In genomic region chr5:27474054-27474323, GRCh38 we compare ENCODE assay signal across 18 cellular contexts.
DNase-seq lines count a peak whose midpoint lies in the region; ATAC-seq and TF ChIP-seq lines count a peak whose summit lies in the region.
"Had no signal": no experiment of that assay in that cellular context is flagged by ENCODE, and none has a peak within 500 bp of the region (broad histone marks: within the 10 kb centered on the region; RNA-seq: fewer than 3 reads in every experiment).

No MANE protein-coding gene starts in this region.

- H3K4me3 Mint-ChIP-seq in T-helper 2 cell treated with Interferon-gamma antibody and Interleukin-4, amounts not matched to agents 5 μg/mL and 100 μg/mL, for 36 hours = peak overlapping the region; percentile 29
- no peak overlapping the region for H3K4me3 Mint-ChIP-seq in stimulated activated memory B cell treated with anti-CD40 and anti-IgM and Interleukin-4, amounts not matched to agents 10 μg/mL and 1 μg/mL and 100 μg/mL, for 72 hours
- H3K4me3 Mint-ChIP-seq: IgD-negative memory B cell; stimulated activated naive B cell treated with anti-CD40 and anti-IgM and Interleukin-4, amounts not matched to agents 10 μg/mL and 1 μg/mL and 100 μg/mL, for 72 hours had no signal

- H3K36me3 ChIP-seq in hepatocyte (replicated peaks; ENCODE audit: insufficient read depth, low read depth) (no peaks in the 10 kb centered on the region), smooth muscle cell (ENCODE audit: low read depth) (peaks cover 29% of the 10 kb centered on the region), gastroesophageal sphincter (no peaks in the 10 kb centered on the region)
- H3K36me3 ChIP-seq: adrenal gland, colonic mucosa, neutrophil had no signal

- H3K27me3 Mint-ChIP-seq in T-helper 2 cell treated with Interferon-gamma antibody and Interleukin-4, amounts not matched to agents 5 μg/mL and 100 μg/mL, for 36 hours (ENCODE audit: low read depth) = no peaks in the 10 kb centered on the region
- no peaks in the 10 kb centered on the region for H3K27me3 Mint-ChIP-seq in stimulated activated memory B cell treated with anti-CD40 and anti-IgM and Interleukin-4, amounts not matched to agents 10 μg/mL and 1 μg/mL and 100 μg/mL, for 72 hours
- H3K27me3 Mint-ChIP-seq: activated CD4-positive, alpha-beta T cell treated with anti-CD3 and anti-CD28 coated beads, Interleukin-2, amount 10 ng/mL, durations not matched to agents 7 days and 5 days; IgD-negative memory B cell; stimulated activated naive B cell treated with anti-CD40 and anti-IgM and Interleukin-4, amounts not matched to agents 10 μg/mL and 1 μg/mL and 100 μg/mL, for 72 hours had no signal

- H3K9me3 ChIP-seq in hepatocyte (ENCODE audit: low read depth) = no peaks in the 10 kb centered on the region
- peaks cover 4% of the 10 kb centered on the region for H3K9me3 ChIP-seq in smooth muscle cell (replicated peaks; ENCODE audit: low read depth)
- H3K9me3 ChIP-seq in gastroesophageal sphincter = peaks cover 0 to 19% (median 0%) of the 10 kb centered on the region in 3 donors
- H3K9me3 ChIP-seq: adrenal gland, colonic mucosa, neutrophil had no signal

- in situ Hi-C loops in SK-MEL-5 (cut with HindIII; ENCODE audit: low pct_unique_long_range_greater_than_20kb, low sequenced_read_pairs) = no loop called here

- H3K27ac ChIP-seq in hepatocyte (no peak overlapping the region), smooth muscle cell (ENCODE audit: low read depth) (peak overlapping the region; percentile 91), gastroesophageal sphincter (no peak overlapping the region)
- H3K27ac ChIP-seq: adrenal gland, colonic mucosa, neutrophil had no signal

- no peak for TF ChIP-seq CTCF in hepatocyte (IDR thresholded peaks at IDR 0.05; ENCODE audit: poor library complexity)
- no peak for TF ChIP-seq CTCF in smooth muscle cell (IDR thresholded peaks at IDR 0.05; ENCODE audit: borderline replicate concordance, insufficient read depth, poor library complexity, severe bottlenecking)
- TF ChIP-seq CTCF in gastroesophageal sphincter (IDR thresholded peaks at IDR 0.05) = no peak

- ATAC-seq in stimulated activated memory B cell treated with anti-CD40 and anti-IgM and Interleukin-4, amounts not matched to agents 10 μg/mL and 1 μg/mL and 100 μg/mL, for 72 hours = no peak
- ATAC-seq in gastroesophageal sphincter = no peak
- ATAC-seq: PC-3; sciatic nerve; stimulated activated naive B cell treated with anti-CD40 and anti-IgM and Interleukin-4, amounts not matched to agents 10 μg/mL and 1 μg/mL and 100 μg/mL, for 72 hours had no signal

- no peaks in the 10 kb centered on the region for H3K27me3 ChIP-seq in hepatocyte
- H3K27me3 ChIP-seq in smooth muscle cell (ENCODE audit: low read depth) = no peaks in the 10 kb centered on the region
- H3K27me3 ChIP-seq in gastroesophageal sphincter = no peaks in the 10 kb centered on the region
- H3K27me3 ChIP-seq: adrenal gland, colonic mucosa, neutrophil had no signal

- peak overlapping the region; percentile 44 for H3K4me2 ChIP-seq in hepatocyte
- H3K4me2 ChIP-seq in smooth muscle cell = peak overlapping the region; percentile 88

- H3K9me3 Mint-ChIP-seq in T-helper 2 cell treated with Interferon-gamma antibody and Interleukin-4, amounts not matched to agents 5 μg/mL and 100 μg/mL, for 36 hours = peaks cover 18% of the 10 kb centered on the region
- no peaks in the 10 kb centered on the region for H3K9me3 Mint-ChIP-seq in stimulated activated memory B cell treated with anti-CD40 and anti-IgM and Interleukin-4, amounts not matched to agents 10 μg/mL and 1 μg/mL and 100 μg/mL, for 72 hours

- H3K4me3 ChIP-seq in hepatocyte = no peak overlapping the region
- H3K4me3 ChIP-seq in smooth muscle cell = peak overlapping the region; percentile 57
- no peak overlapping the region for H3K4me3 ChIP-seq in gastroesophageal sphincter
- H3K4me3 ChIP-seq: adrenal gland, colonic mucosa had no signal

- H2AFZ ChIP-seq in hepatocyte (peak overlapping the region; percentile 11), smooth muscle cell (ENCODE audit: low read depth) (peak overlapping the region; percentile 88)

- peak overlapping the region; percentile 89 for H3K9ac ChIP-seq in smooth muscle cell (ENCODE audit: low read depth)

- H3K4me1 Mint-ChIP-seq in T-helper 2 cell treated with Interferon-gamma antibody and Interleukin-4, amounts not matched to agents 5 μg/mL and 100 μg/mL, for 36 hours (ENCODE audit: low read depth) = no peaks in the 10 kb centered on the region
- no peaks in the 10 kb centered on the region for H3K4me1 Mint-ChIP-seq in stimulated activated memory B cell treated with anti-CD40 and anti-IgM and Interleukin-4, amounts not matched to agents 10 μg/mL and 1 μg/mL and 100 μg/mL, for 72 hours
- H3K4me1 Mint-ChIP-seq: activated CD4-positive, alpha-beta T cell treated with anti-CD3 and anti-CD28 coated beads, Interleukin-2, amount 10 ng/mL, durations not matched to agents 7 days and 5 days; IgD-negative memory B cell; stimulated activated naive B cell treated with anti-CD40 and anti-IgM and Interleukin-4, amounts not matched to agents 10 μg/mL and 1 μg/mL and 100 μg/mL, for 72 hours had no signal

- H4K20me1 ChIP-seq in hepatocyte (ENCODE audit: insufficient read depth, poor library complexity, severe bottlenecking) = no peaks in the 10 kb centered on the region
- no peaks in the 10 kb centered on the region for H4K20me1 ChIP-seq in smooth muscle cell (ENCODE audit: low read depth)

- no peaks in the 10 kb centered on the region for H3K9me2 ChIP-seq in hepatocyte (replicated peaks; ENCODE audit: insufficient read depth)

- H3K36me3 Mint-ChIP-seq in T-helper 2 cell treated with Interferon-gamma antibody and Interleukin-4, amounts not matched to agents 5 μg/mL and 100 μg/mL, for 36 hours (ENCODE audit: low read depth) = no peaks in the 10 kb centered on the region
- H3K36me3 Mint-ChIP-seq in stimulated activated memory B cell treated with anti-CD40 and anti-IgM and Interleukin-4, amounts not matched to agents 10 μg/mL and 1 μg/mL and 100 μg/mL, for 72 hours = no peaks in the 10 kb centered on the region
- H3K36me3 Mint-ChIP-seq: stimulated activated naive B cell treated with anti-CD40 and anti-IgM and Interleukin-4, amounts not matched to agents 10 μg/mL and 1 μg/mL and 100 μg/mL, for 72 hours had no signal

- no peaks in the 10 kb centered on the region for H3F3A ChIP-seq in smooth muscle cell (ENCODE audit: low read depth)

- no peak overlapping the region for H3K27ac Mint-ChIP-seq in T-helper 2 cell treated with Interferon-gamma antibody and Interleukin-4, amounts not matched to agents 5 μg/mL and 100 μg/mL, for 36 hours
- H3K27ac Mint-ChIP-seq in stimulated activated memory B cell treated with anti-CD40 and anti-IgM and Interleukin-4, amounts not matched to agents 10 μg/mL and 1 μg/mL and 100 μg/mL, for 72 hours = no peak overlapping the region
- H3K27ac Mint-ChIP-seq: activated CD4-positive, alpha-beta T cell treated with anti-CD3 and anti-CD28 coated beads, Interleukin-2, amount 10 ng/mL, durations not matched to agents 7 days and 5 days; IgD-negative memory B cell; stimulated activated naive B cell treated with anti-CD40 and anti-IgM and Interleukin-4, amounts not matched to agents 10 μg/mL and 1 μg/mL and 100 μg/mL, for 72 hours had no signal

- TF ChIP-seq EP300 in gastroesophageal sphincter (IDR thresholded peaks at IDR 0.05) = no peak

- DNase-seq in T-helper 2 cell treated with Interferon-gamma antibody and Interleukin-4, amounts not matched to agents 5 μg/mL and 100 μg/mL, for 36 hours (ENCODE audit: low spot score) = no peak
- no peak for DNase-seq in T-helper 2 cell
- DNase-seq in SK-MEL-5 (ENCODE audit: low read depth, low spot score) = peak; percentile 39
- DNase-seq in hepatocyte (ENCODE audit: low spot score) = no peak
- DNase-seq in smooth muscle cell (lab: John Stamatoyannopoulos, UW; ENCODE audit: unreplicated experiment) = no peak
- no peak for DNase-seq in NCI-H1436 (lab: John Stamatoyannopoulos, UW)
- DNase-seq: activated CD4-positive, alpha-beta T cell treated with anti-CD3 and anti-CD28 coated beads, Interleukin-2, amount 10 ng/mL, durations not matched to agents 7 days and 5 days; adrenal gland; colonic mucosa; COR-L47; NCI-H1417 treated with DMSO at 0.1 percent for 48 hours; PC-3; stimulated activated naive B cell treated with anti-CD40 and anti-IgM and Interleukin-4, amounts not matched to agents 10 μg/mL and 1 μg/mL and 100 μg/mL, for 72 hours had no signal

- WGBS in hepatocyte (ENCODE audit: low lambda C conversion rate, missing lambda C conversion rate) = 57% methylated on average over 2 of the region's 2 CpGs
- 44% methylated on average over 2 of the region's 2 CpGs for WGBS in smooth muscle cell (ENCODE audit: low lambda C conversion rate)
- WGBS in gastroesophageal sphincter (ENCODE audit: low coverage in 1 of 2), 2 donors = 67 to 81% methylated on average over 1 to 2 of the region's 2 CpGs

- TF ChIP-seq POLR2A in gastroesophageal sphincter (IDR thresholded peaks at IDR 0.05) = no peak

- no peaks in the 10 kb centered on the region for H3K4me1 ChIP-seq in hepatocyte (ENCODE audit: insufficient read depth)
- H3K4me1 ChIP-seq in smooth muscle cell (ENCODE audit: low read depth) = peaks cover 17% of the 10 kb centered on the region
- no peaks in the 10 kb centered on the region for H3K4me1 ChIP-seq in gastroesophageal sphincter
- H3K4me1 ChIP-seq: adrenal gland, colonic mucosa had no signal

- H3K79me2 ChIP-seq in hepatocyte (no peaks in the 10 kb centered on the region), smooth muscle cell (ENCODE audit: low read depth) (peaks cover 37% of the 10 kb centered on the region)
